In the genomic region with DNA sequence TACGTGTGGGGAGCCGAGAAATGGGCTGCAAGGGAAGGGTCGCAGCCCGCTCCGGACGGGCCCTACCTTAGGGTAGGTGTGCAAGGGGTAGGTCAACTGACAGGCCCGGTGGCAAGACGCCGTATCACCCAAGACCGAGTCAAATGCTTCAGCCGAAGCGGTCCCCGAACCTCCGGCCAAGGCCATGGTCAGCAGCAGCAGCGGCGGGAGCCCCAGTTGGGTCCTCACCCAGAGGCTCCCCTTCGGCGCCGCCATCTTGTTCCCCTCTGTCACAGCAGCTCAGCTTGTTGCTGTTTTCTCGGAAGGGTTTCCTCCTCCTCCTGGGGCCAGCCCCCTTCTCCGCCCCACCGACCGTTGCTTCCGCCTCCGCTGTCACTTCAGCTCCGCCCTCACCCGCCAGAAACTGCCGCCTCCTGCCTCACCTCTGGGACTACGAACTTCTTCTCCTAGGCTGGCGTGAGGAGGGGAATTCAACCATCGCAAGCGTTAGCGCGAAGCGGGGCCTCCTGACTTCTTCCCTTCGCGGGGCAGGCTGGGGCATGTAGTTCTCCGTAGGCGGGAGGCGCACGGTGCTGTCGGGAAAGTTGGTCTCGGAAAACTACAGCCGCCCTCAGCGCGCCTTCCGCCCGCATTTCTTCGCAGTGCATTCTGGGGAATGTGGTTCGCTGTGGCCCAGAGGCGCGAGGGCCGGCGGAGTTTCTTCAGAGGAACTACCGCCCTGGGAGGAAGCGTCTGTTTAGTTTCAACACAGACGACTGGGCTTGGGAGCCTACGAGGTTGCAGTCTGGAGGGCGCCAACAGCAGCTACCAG, we compare ENCODE assay signal across 7 cellular contexts.
DNase-seq lines count a peak whose midpoint lies in the region; ATAC-seq and TF ChIP-seq lines count a peak whose summit lies in the region.

Gene TCEANC2, plus strand, starts transcription at position 675 of the 811 bp plus-strand sequence. CDS start 815 bp downstream, outside the sequence.
A gene with protein sequence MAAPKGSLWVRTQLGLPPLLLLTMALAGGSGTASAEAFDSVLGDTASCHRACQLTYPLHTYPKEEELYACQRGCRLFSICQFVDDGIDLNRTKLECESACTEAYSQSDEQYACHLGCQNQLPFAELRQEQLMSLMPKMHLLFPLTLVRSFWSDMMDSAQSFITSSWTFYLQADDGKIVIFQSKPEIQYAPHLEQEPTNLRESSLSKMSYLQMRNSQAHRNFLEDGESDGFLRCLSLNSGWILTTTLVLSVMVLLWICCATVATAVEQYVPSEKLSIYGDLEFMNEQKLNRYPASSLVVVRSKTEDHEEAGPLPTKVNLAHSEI (minus strand): TSS at position 271 of the 811 bp plus-strand sequence. CDS start 16 bp downstream, at position 255.

- DNase-seq in NCI-H2081 (lab: John Stamatoyannopoulos, UW), result peak; percentile 97 to 98
- DNase-seq in T1000 (lab: John Stamatoyannopoulos, UW), result peak; percentile 98
- DNase-seq in astrocyte of the hippocampus (ENCODE audit: low read depth, low spot score), result peak; percentile 100
- DNase-seq in hippocampal formation (lab: John Stamatoyannopoulos, UW), result peak; percentile 95 to 99
- DNase-seq in retinal pigment epithelial cell (ENCODE audit: low read depth), result peak; percentile 97

- H3K4me3 ChIP-seq in retinal pigment epithelial cell (ENCODE audit: low read length), result peak within 1 kb of the TSS; percentile 99

- TF ChIP-seq CTCF in retinal pigment epithelial cell (conservative IDR thresholded peaks at IDR 0.05; ENCODE audit: low read depth, low read length), result no peak

- ATAC-seq in GM18511 (IDR thresholded peaks at IDR 0.05; ENCODE audit: unreplicated experiment), result peak; percentile 90
- peak; percentile 92 for ATAC-seq in HG03025 (IDR thresholded peaks at IDR 0.05; ENCODE audit: low FRiP score, unreplicated experiment)

Comparison
In these comparisons a context has a peak if more than half of its experiments do, and no peak if none do; other contexts are left out.
1. Peak in every context shown above with its lines: DNase-seq, ATAC-seq and H3K4me3 ChIP-seq.